In genomic region chr20:48295445-48295903, GRCh38 we compare ENCODE assay signal across 9 cellular contexts.
DNase-seq lines count a peak whose midpoint lies in the region; ATAC-seq, FAIRE-seq and TF ChIP-seq lines count a peak whose summit lies in the region.
"Had no signal": no experiment of that assay in that cellular context is flagged by ENCODE, and none has a peak within 500 bp of the region (broad histone marks: within the 10 kb centered on the region; RNA-seq: fewer than 3 reads in every experiment).

No MANE protein-coding gene starts in this region.

- TF ChIP-seq RAD21 in A549 (conservative IDR thresholded peaks at IDR 0.05 in 1 of 2, IDR thresholded peaks at IDR 0.05 in 1 of 2) (peak; percentile 93), liver (IDR thresholded peaks at IDR 0.05) (peak; percentile 49 to 50)

- H3K27ac ChIP-seq in A549 (peak overlapping the region; percentile 60 to 85), HUES6 (ENCODE audit: low read depth, low read length) (peak overlapping the region; percentile 93), liver (ENCODE audit: low read depth in 1 of 2, low read length in 2 of 2) (no peak overlapping the region)

- no peak for TF ChIP-seq POLR2A in A549 (IDR thresholded peaks at IDR 0.05; ENCODE audit: low read length)

- H3K4me2 ChIP-seq in A549: peak overlapping the region; percentile 51

- 1% methylated on average over 5 of the region's 5 CpGs for WGBS in A549 (ENCODE audit: missing lambda C conversion rate)
- 57% methylated on average over 5 of the region's 5 CpGs for WGBS in liver

- no peaks in the 10 kb centered on the region for H3K36me3 ChIP-seq in HUES6 (ENCODE audit: control insufficient read depth, insufficient read depth, low read length)
- H3K36me3 ChIP-seq in bronchial epithelial cell (ENCODE audit: control insufficient read depth, insufficient read depth, low read length): no peaks in the 10 kb centered on the region
- no peaks in the 10 kb centered on the region for H3K36me3 ChIP-seq in liver (ENCODE audit: control insufficient read depth in 4 of 4, insufficient read depth in 3 of 4, low read depth in 1 of 4, low read length in 3 of 4)

- ATAC-seq in A549 (peak; percentile 83 to 87), HG02981 (IDR thresholded peaks at IDR 0.05; ENCODE audit: unreplicated experiment) (no peak), HG02623 (IDR thresholded peaks at IDR 0.05; ENCODE audit: unreplicated experiment) (no peak)

- TF ChIP-seq CTCF in A549 (IDR thresholded peaks at IDR 0.05) (peak; percentile 75), bronchial epithelial cell (IDR thresholded peaks at IDR 0.05; ENCODE audit: insufficient read depth, low read length, severe bottlenecking) (peak; percentile 52), liver (IDR thresholded peaks at IDR 0.05; ENCODE audit: low read depth, low read length, missing input control) (no peak)

- TF ChIP-seq EP300 in A549 (IDR thresholded peaks at IDR 0.05): peak in 1 of 2 experiments; percentile 68; a peak in 2 of 5 replicates

- FAIRE-seq in A549 (lab: Jason Lieb, UNC) (peak; percentile 98), bronchial epithelial cell (lab: Jason Lieb, UNC) (no peak)

- POLR2A ChIA-PET in A549 (lab: Yijun Ruan, JAX): interaction anchor here (0.5 to 1.5 kb wide), 4 partner anchors 325 to 632 kb away, joined by 3 to 10 read pairs (median 3); no protein-coding TSS in a partner anchor

- no peak overlapping the region for H3K4me3 ChIP-seq in A549
- H3K4me3 ChIP-seq in HUES6 (ENCODE audit: low read depth, low read length): no peak overlapping the region
- H3K4me3 ChIP-seq in bronchial epithelial cell (ENCODE audit: low read depth, low read length): no peak overlapping the region
- H3K4me3 ChIP-seq in liver (ENCODE audit: low read depth in 1 of 3, low read length in 3 of 3): no peak overlapping the region

- CTCF ChIA-PET in A549 (lab: Yijun Ruan, JAX): interaction anchor here (0.6 to 8.3 kb wide), 28 partner anchors 9 to 1005 kb away, joined by 3 to 85 read pairs (median 4); partner anchors contain the start of gene SULF2

- H3K9ac ChIP-seq in HUES6 (ENCODE audit: low read length) (peak overlapping the region; percentile 70), liver (ENCODE audit: low read depth in 1 of 2, low read length in 2 of 2) (no peak overlapping the region)

- DNase-seq in A549 (ENCODE audit: low read depth in 1 of 2, low spot score in 1 of 2) (peak; percentile 80 to 88), bronchial epithelial cell (ENCODE audit: low read depth) (peak; percentile 88), activated gamma-delta T cell (lab: John Stamatoyannopoulos, UW) (no peak)
- no peak for DNase-seq in activated T-cell treated with anti-CD3 and anti-CD28 coated beads, Interleukin-2, amount 50 U/mL, for 1 hour
- DNase-seq: GF-D8 had no signal

- H3K27me3 ChIP-seq in HUES6 (ENCODE audit: control insufficient read depth, insufficient read depth, low read length) (no peaks in the 10 kb centered on the region), bronchial epithelial cell (ENCODE audit: control insufficient read depth, insufficient read depth, low read length) (peaks cover 1% of the 10 kb centered on the region), liver (ENCODE audit: control insufficient read depth in 4 of 4, insufficient read depth in 4 of 4, low read length in 3 of 4) (no peaks in the 10 kb centered on the region)

- H3K9me3 ChIP-seq in A549: peaks cover 4% of the 10 kb centered on the region; the same call in 1 of the 3 replicates
- peaks cover 6% of the 10 kb centered on the region; the same call in 1 of the 2 replicates for H3K9me3 ChIP-seq in HUES6 (ENCODE audit: control insufficient read depth, insufficient read depth, low read depth, low read length)
- no peaks in the 10 kb centered on the region for H3K9me3 ChIP-seq in liver (ENCODE audit: control insufficient read depth in 4 of 4, low read length in 3 of 4)

- H3K4me1 ChIP-seq in A549: peaks cover 57% of the 10 kb centered on the region
- H3K4me1 ChIP-seq in HUES6 (ENCODE audit: control insufficient read depth, insufficient read depth, low read length): peaks cover 51% of the 10 kb centered on the region
- H3K4me1 ChIP-seq in liver (ENCODE audit: control insufficient read depth in 4 of 4, insufficient read depth in 4 of 4, low read length in 3 of 4): no peaks in the 10 kb centered on the region

TF ChIP-seq in A549, 52 proteins besides CTCF, POLR2A, EP300 and RAD21:
- TF ChIP-seq SMC3 (IDR thresholded peaks at IDR 0.05) (peak; percentile 77), CEBPB (IDR thresholded peaks at IDR 0.05) (peak in 1 of 2 experiments; percentile 29; a peak in 1 of 4 replicates), GATA3 (IDR thresholded peaks at IDR 0.05; ENCODE audit: borderline replicate concordance) (peak; percentile 80; the same call in 1 of the 2 replicates), RCOR1 (IDR thresholded peaks at IDR 0.05; ENCODE audit: low read depth, low read length) (no peak), ZFP36 (IDR thresholded peaks at IDR 0.05; ENCODE audit: borderline replicate concordance, partially characterized antibody) (no peak), MAFK (IDR thresholded peaks at IDR 0.05; ENCODE audit: partially characterized antibody) (peak; percentile 91), HEYL (CRISPR knock-in tag; IDR thresholded peaks at IDR 0.05) (no peak), ZC3H11A (IDR thresholded peaks at IDR 0.05) (no peak), JUNB (IDR thresholded peaks at IDR 0.05) (peak; percentile 68), JUN (IDR thresholded peaks at IDR 0.05) (peak in 1 of 2 experiments; percentile 76; a peak in 3 of 5 replicates), FOSL2 (IDR thresholded peaks at IDR 0.05) (peak; percentile 38; the same call in 1 of the 2 replicates), FOSL2 (CRISPR knock-in tag; IDR thresholded peaks at IDR 0.05) (peak; percentile 80)

TF ChIP-seq in liver, 16 proteins besides CTCF, POLR2A, EP300 and RAD21:
- TF ChIP-seq FOXA2 (IDR thresholded peaks at IDR 0.05) (no peak), ATF3 (IDR thresholded peaks at IDR 0.05) (no peak), SP1 (IDR thresholded peaks at IDR 0.05) (peak; percentile 14), MAX (IDR thresholded peaks at IDR 0.05) (no peak), HNF4G (IDR thresholded peaks at IDR 0.05) (no peak), JUND (IDR thresholded peaks at IDR 0.05) (peak; percentile 71 to 76), ZBTB33 (IDR thresholded peaks at IDR 0.05) (no peak), RXRA (IDR thresholded peaks at IDR 0.05) (peak in 1 of 2 donors; percentile 35), FOXA1 (IDR thresholded peaks at IDR 0.05) (no peak), GABPA (IDR thresholded peaks at IDR 0.05 in 1 of 2, conservative IDR thresholded peaks at IDR 0.05 in 1 of 2) (no peak), TAF1 (conservative IDR thresholded peaks at IDR 0.05) (no peak), NR2F2 (IDR thresholded peaks at IDR 0.05) (peak; percentile 97), REST (IDR thresholded peaks at IDR 0.05) (no peak), EGR1 (IDR thresholded peaks at IDR 0.05; ENCODE audit: low read depth in 2 of 2) (no peak), HNF4A (conservative IDR thresholded peaks at IDR 0.05) (no peak), YY1 (IDR thresholded peaks at IDR 0.05) (no peak)

Comparison
In these comparisons a context has a peak if more than half of its experiments do, and no peak if none do; other contexts are left out.
1. ATAC-seq: peak in A549 (2 of 2); none in HG02981 (single experiment) and HG02623 (single experiment).
2. DNase-seq: peak in A549 (2 of 2) and bronchial epithelial cell (single experiment); none in activated gamma-delta T cell (single experiment) and activated T-cell treated with anti-CD3 and anti-CD28 coated beads, Interleukin-2, amount 50 U/mL, for 1 hour (single experiment).
3. H3K27ac ChIP-seq: peak in A549 (2 of 2) and HUES6 (single experiment); none in liver (0 of 2).